ENCODE assay signal across 16 cellular contexts in genomic region chr12:91053951-91054715, GRCh38. TPM values are rescaled to one million over a fixed set of nuclear protein-coding genes. Genes with fewer than 3 reads are reported as not detected.
DNase-seq lines count a peak whose midpoint lies in the region; ATAC-seq and TF ChIP-seq lines count a peak whose summit lies in the region.
"Had no signal": no experiment of that assay in that cellular context is flagged by ENCODE, and none has a peak within 500 bp of the region (broad histone marks: within the 10 kb centered on the region; RNA-seq: fewer than 3 reads in every experiment).

No MANE protein-coding gene starts in this region.

- TF ChIP-seq CTCF in fibroblast of the aortic adventitia (IDR thresholded peaks at IDR 0.05; ENCODE audit: insufficient read depth, low read length) = no peak

- H3K27ac Mint-ChIP-seq in naive thymus-derived CD8-positive, alpha-beta T cell = no peak overlapping the region
- H3K27ac Mint-ChIP-seq: progenitor cell of endocrine pancreas; T-helper 2 cell treated with Interferon-gamma antibody and Interleukin-4, amounts not matched to agents 5 μg/mL and 100 μg/mL, for 36 hours; type B pancreatic cell had no signal

- H3K36me3 Mint-ChIP-seq in naive thymus-derived CD8-positive, alpha-beta T cell = no peaks in the 10 kb centered on the region
- H3K36me3 Mint-ChIP-seq: type B pancreatic cell had no signal

- H3K9me3 ChIP-seq in skeletal muscle tissue (ENCODE audit: control insufficient read depth in 3 of 3, low read length in 3 of 3) = no peaks in the 10 kb centered on the region
- H3K9me3 ChIP-seq: esophagus squamous epithelium had no signal

- no peaks in the 10 kb centered on the region for H3K4me1 Mint-ChIP-seq in naive thymus-derived CD8-positive, alpha-beta T cell

- ATAC-seq in SK-N-SH treated with all-trans-retinoic acid at 6 μM for 48 hours = peak; percentile 93
- no peak for ATAC-seq in naive thymus-derived CD8-positive, alpha-beta T cell

- H3K27me3 Mint-ChIP-seq in naive thymus-derived CD8-positive, alpha-beta T cell = peaks cover 0 to 4% (median 0%) of the 10 kb centered on the region in 5 donors
- H3K27me3 Mint-ChIP-seq: progenitor cell of endocrine pancreas, type B pancreatic cell had no signal

- no peaks in the 10 kb centered on the region for H3K36me3 ChIP-seq in skeletal muscle tissue (ENCODE audit: control insufficient read depth in 3 of 3, insufficient read depth in 3 of 3, low read length in 3 of 3)
- H3K36me3 ChIP-seq: esophagus squamous epithelium had no signal

- no peaks in the 10 kb centered on the region for H3K27me3 ChIP-seq in skeletal muscle tissue (ENCODE audit: control insufficient read depth in 3 of 3, insufficient read depth in 3 of 3, low read length in 3 of 3)
- H3K27me3 ChIP-seq: esophagus squamous epithelium had no signal

- peak overlapping the region; percentile 62 for H3K27ac ChIP-seq in skeletal muscle tissue (ENCODE audit: low read depth, low read length)
- H3K27ac ChIP-seq: 22Rv1, esophagus squamous epithelium had no signal

- H3K4me3 Mint-ChIP-seq in naive thymus-derived CD8-positive, alpha-beta T cell = no peak overlapping the region
- H3K4me3 Mint-ChIP-seq: T-helper 2 cell treated with Interferon-gamma antibody and Interleukin-4, amounts not matched to agents 5 μg/mL and 100 μg/mL, for 36 hours; type B pancreatic cell had no signal

- DNase-seq in DMS 273 (lab: John Stamatoyannopoulos, UW; ENCODE audit: unreplicated experiment) (peak; percentile 28), DMS 273 treated with DMSO at 0.1 percent for 48 hours (lab: John Stamatoyannopoulos, UW) (no peak), fibroblast of the aortic adventitia (ENCODE audit: low read depth) (peak; percentile 87), HEK293T (ENCODE audit: extremely low spot score) (no peak)
- no peak for DNase-seq in naive thymus-derived CD8-positive, alpha-beta T cell
- no peak for DNase-seq in activated naive CD4-positive, alpha-beta T cell treated with Interleukin-2 at 50 U/mL for 16 hours
- DNase-seq: amygdala, esophagus squamous epithelium had no signal

- CTCF ChIA-PET in HEK293T (lab: Yijun Ruan, JAX) = no interaction called here

- no peak overlapping the region for H3K9ac ChIP-seq in skeletal muscle tissue (ENCODE audit: low read depth in 1 of 3, low read length in 3 of 3)

- H3K4me3 ChIP-seq in fibroblast of the aortic adventitia (ENCODE audit: low read depth, low read length) (no peak overlapping the region), skeletal muscle tissue (ENCODE audit: low read length in 3 of 3) (no peak overlapping the region)
- H3K4me3 ChIP-seq: esophagus squamous epithelium had no signal

- POLR2A ChIA-PET in HEK293T (lab: Yijun Ruan, JAX) = no interaction called here
- POLR2A ChIA-PET in naive thymus-derived CD8-positive, alpha-beta T cell (lab: Charles Lee) = no interaction called here

- H3K9me3 Mint-ChIP-seq in naive thymus-derived CD8-positive, alpha-beta T cell = no peaks in the 10 kb centered on the region
- H3K9me3 Mint-ChIP-seq: T-helper 2 cell treated with Interferon-gamma antibody and Interleukin-4, amounts not matched to agents 5 μg/mL and 100 μg/mL, for 36 hours had no signal

- H3K4me1 ChIP-seq in skeletal muscle tissue (ENCODE audit: control insufficient read depth in 3 of 3, insufficient read depth in 3 of 3, low read length in 3 of 3) = peaks cover 0 to 5% (median 0%) of the 10 kb centered on the region in 3 donors
- H3K4me1 ChIP-seq: esophagus squamous epithelium had no signal

TF ChIP-seq in SK-N-SH treated with all-trans-retinoic acid at 6 μM for 48 hours, 23 proteins besides CTCF, POLR2A, EP300 and RAD21 (continues in another document):
- TF ChIP-seq ARNTL (CRISPR knock-in tag; IDR thresholded peaks at IDR 0.05; ENCODE audit: borderline replicate concordance, low read depth) = no peak
- no peak for TF ChIP-seq TCF4 (CRISPR knock-in tag; IDR thresholded peaks at IDR 0.05; ENCODE audit: borderline replicate concordance)
- no peak for TF ChIP-seq ZFP3 (CRISPR knock-in tag; IDR thresholded peaks at IDR 0.05)
- TF ChIP-seq PPARA (CRISPR knock-in tag; IDR thresholded peaks at IDR 0.05; ENCODE audit: borderline replicate concordance) = no peak
- TF ChIP-seq RARB (CRISPR knock-in tag; IDR thresholded peaks at IDR 0.05) = no peak
- TF ChIP-seq BACH2 (CRISPR knock-in tag; IDR thresholded peaks at IDR 0.05; ENCODE audit: borderline replicate concordance) = no peak
- TF ChIP-seq TOX (CRISPR knock-in tag; IDR thresholded peaks at IDR 0.05; ENCODE audit: borderline replicate concordance) = no peak
- TF ChIP-seq ESRRG (CRISPR knock-in tag; IDR thresholded peaks at IDR 0.05) = no peak
- TF ChIP-seq, protein P1, sequence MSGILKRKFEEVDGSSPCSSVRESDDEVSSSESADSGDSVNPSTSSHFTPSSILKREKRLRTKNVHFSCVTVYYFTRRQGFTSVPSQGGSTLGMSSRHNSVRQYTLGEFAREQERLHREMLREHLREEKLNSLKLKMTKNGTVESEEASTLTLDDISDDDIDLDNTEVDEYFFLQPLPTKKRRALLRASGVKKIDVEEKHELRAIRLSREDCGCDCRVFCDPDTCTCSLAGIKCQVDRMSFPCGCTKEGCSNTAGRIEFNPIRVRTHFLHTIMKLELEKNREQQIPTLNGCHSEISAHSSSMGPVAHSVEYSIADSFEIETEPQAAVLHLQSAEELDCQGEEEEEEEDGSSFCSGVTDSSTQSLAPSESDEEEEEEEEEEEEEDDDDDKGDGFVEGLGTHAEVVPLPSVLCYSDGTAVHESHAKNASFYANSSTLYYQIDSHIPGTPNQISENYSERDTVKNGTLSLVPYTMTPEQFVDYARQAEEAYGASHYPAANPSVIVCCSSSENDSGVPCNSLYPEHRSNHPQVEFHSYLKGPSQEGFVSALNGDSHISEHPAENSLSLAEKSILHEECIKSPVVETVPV (CRISPR knock-in tag; IDR thresholded peaks at IDR 0.05) = no peak
- TF ChIP-seq SNAI2 (CRISPR knock-in tag; IDR thresholded peaks at IDR 0.05) = no peak
- TF ChIP-seq ISL1 (CRISPR knock-in tag; IDR thresholded peaks at IDR 0.05) = no peak
- no peak for TF ChIP-seq ZNF8 (CRISPR knock-in tag; IDR thresholded peaks at IDR 0.05)
- no peak for TF ChIP-seq GLIS3 (CRISPR knock-in tag; IDR thresholded peaks at IDR 0.05)

TF ChIP-seq in HEK293T, 16 proteins besides CTCF, POLR2A, EP300 and RAD21:
- TF ChIP-seq PKNOX1 (IDR thresholded peaks at IDR 0.05) (no peak), HDGF (IDR thresholded peaks at IDR 0.05; ENCODE audit: borderline replicate concordance) (no peak), FOXM1 (IDR thresholded peaks at IDR 0.05; ENCODE audit: borderline replicate concordance) (no peak), TARDBP (IDR thresholded peaks at IDR 0.05) (no peak), SP1 (IDR thresholded peaks at IDR 0.05) (no peak), ELF4 (IDR thresholded peaks at IDR 0.05) (no peak), LEF1 (IDR thresholded peaks at IDR 0.05; ENCODE audit: borderline replicate concordance) (no peak), CTBP1 (IDR thresholded peaks at IDR 0.05; ENCODE audit: borderline replicate concordance) (no peak), SUZ12 (IDR thresholded peaks at IDR 0.05) (no peak), FOXA1 (IDR thresholded peaks at IDR 0.05) (no peak), ARNT (IDR thresholded peaks at IDR 0.05) (no peak), L3MBTL2 (conservative IDR thresholded peaks at IDR 0.05) (no peak), BHLHE40 (IDR thresholded peaks at IDR 0.05; ENCODE audit: borderline replicate concordance) (no peak), FOXK2 (IDR thresholded peaks at IDR 0.05) (no peak)

RNA-seq across cellular contexts. Expression of gene KERA, which starts 3.7 kb away (rescaled TPM):
- not detected in 2 replicates for total RNA-seq in fibroblast of the aortic adventitia (ENCODE audit: low replicate concordance)
- total RNA-seq in skeletal muscle tissue = 56.4 TPM
- not detected for total RNA-seq in naive thymus-derived CD8-positive, alpha-beta T cell
- not detected for polyA plus RNA-seq in naive thymus-derived CD8-positive, alpha-beta T cell
- total RNA-seq: activated CD8-positive, alpha-beta memory T cell treated with anti-CD3 and anti-CD28 coated beads for 36 hours; esophagus squamous epithelium; lower leg skin; progenitor cell of endocrine pancreas had no signal

RNA-seq across cellular contexts. Expression of gene EPYC, which starts 49.4 kb away (rescaled TPM):
- total RNA-seq in fibroblast of the aortic adventitia (ENCODE audit: low replicate concordance) = not detected in 2 replicates
- total RNA-seq in skeletal muscle tissue = 0.52 TPM
- not detected for total RNA-seq in naive thymus-derived CD8-positive, alpha-beta T cell
- not detected for polyA plus RNA-seq in naive thymus-derived CD8-positive, alpha-beta T cell
- total RNA-seq: activated CD8-positive, alpha-beta memory T cell treated with anti-CD3 and anti-CD28 coated beads for 36 hours; esophagus squamous epithelium; lower leg skin; progenitor cell of endocrine pancreas had no signal

RNA-seq across cellular contexts. Expression of gene LUM, which starts 57.2 kb away (rescaled TPM):
- total RNA-seq in fibroblast of the aortic adventitia (ENCODE audit: low replicate concordance) = 88.8 and 582 TPM in 2 replicates
- total RNA-seq in skeletal muscle tissue = 396 TPM
- not detected for total RNA-seq in naive thymus-derived CD8-positive, alpha-beta T cell
- not detected for polyA plus RNA-seq in naive thymus-derived CD8-positive, alpha-beta T cell
- total RNA-seq: activated CD8-positive, alpha-beta memory T cell treated with anti-CD3 and anti-CD28 coated beads for 36 hours; progenitor cell of endocrine pancreas had no signal

Comparison
In these comparisons a context has a peak if more than half of its experiments do, and no peak if none do; other contexts are left out.
1. DNase-seq: peak in DMS 273 (single experiment) and fibroblast of the aortic adventitia (single experiment); none in DMS 273 treated with DMSO at 0.1 percent for 48 hours (single experiment), HEK293T (single experiment), naive thymus-derived CD8-positive, alpha-beta T cell (0 of 10) and activated naive CD4-positive, alpha-beta T cell treated with Interleukin-2 at 50 U/mL for 16 hours (single experiment).
2. RNA of gene KERA, which starts 3.7 kb away (total RNA-seq): 56.4 TPM in skeletal muscle tissue (single experiment); not detected in fibroblast of the aortic adventitia and not detected in naive thymus-derived CD8-positive, alpha-beta T cell; every median in the first group is over 10 times any median in the second.
3. RNA of gene LUM, which starts 57.2 kb away (total RNA-seq): 88.8 to 582 TPM in fibroblast of the aortic adventitia and 396 TPM in skeletal muscle tissue (single experiment); not detected in naive thymus-derived CD8-positive, alpha-beta T cell; every median in the first group is over 10 times any median in the second.